Comparison of ENCODE assay signal across 9 cellular contexts in genomic region chr9:34987160-34988040, GRCh38. TPM values are rescaled to one million over a fixed set of nuclear protein-coding genes. Genes with fewer than 3 reads are reported as not detected.
DNase-seq lines count a peak whose midpoint lies in the region; ATAC-seq and TF ChIP-seq lines count a peak whose summit lies in the region.
"Had no signal": no experiment of that assay in that cellular context is flagged by ENCODE, and none has a peak within 500 bp of the region (broad histone marks: within the 10 kb centered on the region; RNA-seq: fewer than 3 reads in every experiment).

No MANE protein-coding gene starts in this region.

- peaks cover 20% of the 10 kb centered on the region for H3F3A ChIP-seq in neural progenitor cell (ENCODE audit: low read depth)

- no TSS peak for BruUV-seq in Calu3 (replicated peaks; lab: Mats Ljungman, UMichigan)

- H4K20me1 ChIP-seq in neural progenitor cell (ENCODE audit: low read depth): peaks cover 10% of the 10 kb centered on the region

- no peak for ATAC-seq in left colon

- DNase-seq in T-helper 1 cell (no peak), caudate nucleus (lab: John Stamatoyannopoulos, UW) (peak in 28 of 61 donors; percentile 19 to 69 (median 46)), neural progenitor cell (ENCODE audit: low spot score) (no peak), AG08395 (ENCODE audit: low spot score) (no peak), Calu3 (no peak), left colon (no peak)

- TF ChIP-seq EP300 in Ishikawa (IDR thresholded peaks at IDR 0.05; ENCODE audit: borderline replicate concordance): no peak

- no peak overlapping the region for H3K4me3 Mint-ChIP-seq in T-helper 1 cell treated with Interleukin-12 subunit alpha and Interleukin-12 subunit beta and Interleukin-4 antibody, amounts not matched to agents 30 μg/mL and 1 μg/mL, for 36 hours
- H3K4me3 Mint-ChIP-seq in neural progenitor cell (peak overlapping the region; percentile 27), Calu3 (ENCODE audit: low read depth, unreplicated experiment) (no peak overlapping the region)

- no peaks in the 10 kb centered on the region for H3K27me3 Mint-ChIP-seq in T-helper 1 cell treated with Interleukin-12 subunit alpha and Interleukin-12 subunit beta and Interleukin-4 antibody, amounts not matched to agents 30 μg/mL and 1 μg/mL, for 36 hours (ENCODE audit: low read depth)
- peaks cover 11% of the 10 kb centered on the region for H3K27me3 Mint-ChIP-seq in neural progenitor cell (ENCODE audit: insufficient read depth, low read depth)
- peaks cover 65% of the 10 kb centered on the region for H3K27me3 Mint-ChIP-seq in Calu3 (ENCODE audit: unreplicated experiment)

- H3K9me3 Mint-ChIP-seq in T-helper 1 cell treated with Interleukin-12 subunit alpha and Interleukin-12 subunit beta and Interleukin-4 antibody, amounts not matched to agents 30 μg/mL and 1 μg/mL, for 36 hours: no peaks in the 10 kb centered on the region
- no peaks in the 10 kb centered on the region for H3K9me3 Mint-ChIP-seq in neural progenitor cell
- no peaks in the 10 kb centered on the region for H3K9me3 Mint-ChIP-seq in Calu3 (ENCODE audit: low read depth, unreplicated experiment)

- H3K4me2 ChIP-seq in neural progenitor cell: no peak overlapping the region

- H3K4me1 Mint-ChIP-seq in T-helper 1 cell treated with Interleukin-12 subunit alpha and Interleukin-12 subunit beta and Interleukin-4 antibody, amounts not matched to agents 30 μg/mL and 1 μg/mL, for 36 hours (ENCODE audit: low read depth): peaks cover 56% of the 10 kb centered on the region
- H3K4me1 Mint-ChIP-seq in neural progenitor cell (peaks cover 74% of the 10 kb centered on the region), Calu3 (ENCODE audit: low read depth, unreplicated experiment) (peaks cover 22% of the 10 kb centered on the region)

- no peaks in the 10 kb centered on the region for H3K36me3 ChIP-seq in neural progenitor cell

- no peaks in the 10 kb centered on the region for H3K9me3 ChIP-seq in neural progenitor cell (ENCODE audit: low read depth)

- H3K27me3 ChIP-seq in neural progenitor cell: no peaks in the 10 kb centered on the region

- H3K27ac ChIP-seq in caudate nucleus (ENCODE audit: low read depth, low read length) (peak overlapping the region; percentile 32), neural progenitor cell (no peak overlapping the region)

- H3K79me2 ChIP-seq in neural progenitor cell (ENCODE audit: low read depth): no peaks in the 10 kb centered on the region

- H3K4me3 ChIP-seq in neural progenitor cell: no peak overlapping the region

- intact Hi-C loops in Calu3 (cut with micrococcal nuclease; ENCODE audit: unreplicated experiment) (loop anchor here (5.0 kb wide), 1 partner anchor 225 kb away; no protein-coding TSS in a partner anchor), left colon (cut with DNase I, micrococcal nuclease) (no loop called here)

- H3K4me1 ChIP-seq in neural progenitor cell: peaks cover 20% of the 10 kb centered on the region

- CTCF ChIA-PET in Calu3 (lab: Charles Lee): interaction anchor here (0.5 to 0.8 kb wide), 2 partner anchors 109 to 761 kb away, joined by 3 to 4 read pairs; partner anchors contain the start of gene PIGO

- H2AFZ ChIP-seq in neural progenitor cell (replicated peaks): no peak overlapping the region

- TF ChIP-seq RAD21 in Ishikawa (IDR thresholded peaks at IDR 0.05; ENCODE audit: low read depth): no peak

- TF ChIP-seq CTCF in neural progenitor cell (IDR thresholded peaks at IDR 0.05) (no peak), Calu3 (IDR thresholded peaks at IDR 0.05; ENCODE audit: unreplicated experiment) (no peak)

- no peak overlapping the region for H3K9ac ChIP-seq in neural progenitor cell

- peak overlapping the region; percentile 56 for H3K27ac Mint-ChIP-seq in T-helper 1 cell treated with Interleukin-12 subunit alpha and Interleukin-12 subunit beta and Interleukin-4 antibody, amounts not matched to agents 30 μg/mL and 1 μg/mL, for 36 hours
- H3K27ac Mint-ChIP-seq in neural progenitor cell (peak overlapping the region; percentile 75), Calu3 (ENCODE audit: unreplicated experiment) (no peak overlapping the region)

- no peaks in the 10 kb centered on the region for H3K36me3 Mint-ChIP-seq in T-helper 1 cell treated with Interleukin-12 subunit alpha and Interleukin-12 subunit beta and Interleukin-4 antibody, amounts not matched to agents 30 μg/mL and 1 μg/mL, for 36 hours (ENCODE audit: low read depth)
- peaks cover 4% of the 10 kb centered on the region for H3K36me3 Mint-ChIP-seq in neural progenitor cell
- H3K36me3 Mint-ChIP-seq in Calu3 (ENCODE audit: insufficient read depth, unreplicated experiment): peaks cover 31% of the 10 kb centered on the region

TF ChIP-seq in Ishikawa, 13 proteins besides CTCF, POLR2A, EP300 and RAD21:
- TF ChIP-seq CEBPB (IDR thresholded peaks at IDR 0.05): no peak
- no peak for TF ChIP-seq YY1 (IDR thresholded peaks at IDR 0.05; ENCODE audit: low read depth)
- TF ChIP-seq NFIC (IDR thresholded peaks at IDR 0.05): no peak
- TF ChIP-seq REST (IDR thresholded peaks at IDR 0.05; ENCODE audit: low read depth): no peak
- no peak for TF ChIP-seq FOXM1 (IDR thresholded peaks at IDR 0.05; ENCODE audit: borderline replicate concordance, low read depth)
- TF ChIP-seq EGR1 (IDR thresholded peaks at IDR 0.05): no peak
- TF ChIP-seq MAX (IDR thresholded peaks at IDR 0.05): no peak
- TF ChIP-seq, protein P1, sequence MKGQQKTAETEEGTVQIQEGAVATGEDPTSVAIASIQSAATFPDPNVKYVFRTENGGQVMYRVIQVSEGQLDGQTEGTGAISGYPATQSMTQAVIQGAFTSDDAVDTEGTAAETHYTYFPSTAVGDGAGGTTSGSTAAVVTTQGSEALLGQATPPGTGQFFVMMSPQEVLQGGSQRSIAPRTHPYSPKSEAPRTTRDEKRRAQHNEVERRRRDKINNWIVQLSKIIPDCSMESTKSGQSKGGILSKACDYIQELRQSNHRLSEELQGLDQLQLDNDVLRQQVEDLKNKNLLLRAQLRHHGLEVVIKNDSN (IDR thresholded peaks at IDR 0.05): peak; percentile 55; the same call in 1 of the 2 replicates
TF ChIP-seq in Ishikawa: peak in this region for 1.

RNA-seq across cellular contexts. Expression of gene DNAJB5, which starts 2.1 kb away (rescaled TPM):
- total RNA-seq in neural progenitor cell (ENCODE audit: low replicate concordance) (17.4 and 26.9 TPM in 2 replicates), Calu3 (2022) (1.5 and 3.1 TPM in 2 replicates), left colon (1 to 10 TPM; 1.2 to 7.1 TPM)

RNA-seq across cellular contexts. Expression of gene PHF24, which starts 29.3 kb away (rescaled TPM):
- total RNA-seq in neural progenitor cell (ENCODE audit: low replicate concordance): 0.71 and 1.8 TPM in 2 replicates
- total RNA-seq in Calu3 (2022): not detected in 2 replicates
- total RNA-seq in left colon: under 1 TPM; 0.12 to 0.22 TPM
- total RNA-seq: activated CD8-positive, alpha-beta memory T cell treated with anti-CD3 and anti-CD28 coated beads for 36 hours had no signal
